In genomic region chr19:8557637-8558238, GRCh38 we compare ENCODE assay signal across 17 cellular contexts. TPM values are rescaled to one million over a fixed set of nuclear protein-coding genes. Genes with fewer than 3 reads are reported as not detected.
DNase-seq lines count a peak whose midpoint lies in the region; ATAC-seq and TF ChIP-seq lines count a peak whose summit lies in the region.
"Had no signal": no experiment of that assay in that cellular context is flagged by ENCODE, and none has a peak within 500 bp of the region (broad histone marks: within the 10 kb centered on the region; RNA-seq: fewer than 3 reads in every experiment).

No MANE protein-coding gene starts in this region.

- 66% methylated on average over 6 of the region's 6 CpGs for WGBS in right cardiac atrium

- H3K27ac ChIP-seq in right cardiac atrium (ENCODE audit: low read length): no peak overlapping the region
- no peak overlapping the region for H3K27ac ChIP-seq in left ventricle myocardium inferior (replicated peaks)
- no peak overlapping the region for H3K27ac ChIP-seq in left lung
- H3K27ac ChIP-seq in caudate nucleus (ENCODE audit: low read depth, low read length): no peak overlapping the region
- H3K27ac ChIP-seq: ascending aorta, GM23248 had no signal

- TF ChIP-seq CTCF in left ventricle myocardium inferior (IDR thresholded peaks at IDR 0.05; ENCODE audit: borderline replicate concordance): no peak
- no peak for TF ChIP-seq CTCF in left lung (IDR thresholded peaks at IDR 0.05)

- no peak for DNase-seq in right cardiac atrium
- no peak for DNase-seq in left ventricle myocardium inferior
- peak; percentile 29 for DNase-seq in UCSD-AML1 (lab: John Stamatoyannopoulos, UW; ENCODE audit: unreplicated experiment)
- no peak for DNase-seq in left lung
- DNase-seq in SIG-M5 treated with dmso at 0.1 percent for 504 hours (lab: John Stamatoyannopoulos, UW; ENCODE audit: unreplicated experiment): no peak
- DNase-seq in caudate nucleus (lab: John Stamatoyannopoulos, UW): no peak
- DNase-seq: GM23248; NCI-H187; NCI-H526; stimulated activated CD4-positive, alpha-beta T cell treated with anti-CD3 and anti-CD28 coated beads, Interleukin-1b, Interleukin-23, amount 100 ng/mL, for 48 hours; stimulated activated CD8-positive, alpha-beta memory T cell treated with anti-CD3 and anti-CD28 coated beads, Interleukin-4, amount 100 ng/mL, for 48 hours had no signal

- H3K9me3 ChIP-seq in right cardiac atrium (ENCODE audit: control insufficient read depth, low read length): no peaks in the 10 kb centered on the region
- H3K9me3 ChIP-seq in left ventricle myocardium inferior (replicated peaks): no peaks in the 10 kb centered on the region
- H3K9me3 ChIP-seq in left lung: no peaks in the 10 kb centered on the region
- H3K9me3 ChIP-seq: ascending aorta had no signal

- H3K36me3 ChIP-seq in left ventricle myocardium inferior: no peaks in the 10 kb centered on the region
- peaks cover 0 to 29% of the 10 kb centered on the region in 2 donors for H3K36me3 ChIP-seq in left lung
- H3K36me3 ChIP-seq: ascending aorta had no signal

- intact Hi-C loops in right cardiac atrium (cut with DNase I) (no loop called here), left ventricle myocardium inferior (cut with micrococcal nuclease) (no loop called here), left lung (cut with DNase I) (no loop called here)

- H3K27me3 ChIP-seq in right cardiac atrium (ENCODE audit: control insufficient read depth, insufficient read depth) (no peaks in the 10 kb centered on the region), left ventricle myocardium inferior (ENCODE audit: low read depth) (no peaks in the 10 kb centered on the region), left lung (no peaks in the 10 kb centered on the region)
- H3K27me3 ChIP-seq: ascending aorta had no signal

- H3K4me1 ChIP-seq in right cardiac atrium (ENCODE audit: control insufficient read depth, insufficient read depth, low read length) (no peaks in the 10 kb centered on the region), left ventricle myocardium inferior (no peaks in the 10 kb centered on the region), left lung (peaks cover 0 to 39% of the 10 kb centered on the region in 2 donors)
- H3K4me1 ChIP-seq: ascending aorta had no signal

- peak; percentile 34 to 39 for ATAC-seq in right cardiac atrium
- ATAC-seq in left lung: peak; percentile 49
- no peak for ATAC-seq in GM21515 (IDR thresholded peaks at IDR 0.05; ENCODE audit: unreplicated experiment)
- ATAC-seq in GM18870 (IDR thresholded peaks at IDR 0.05; ENCODE audit: unreplicated experiment): no peak
- ATAC-seq: Panc1 had no signal

- H3K4me3 ChIP-seq in right cardiac atrium (ENCODE audit: low read length): no peak overlapping the region
- H3K4me3 ChIP-seq in left ventricle myocardium inferior: no peak overlapping the region
- no peak overlapping the region for H3K4me3 ChIP-seq in left lung
- H3K4me3 ChIP-seq: ascending aorta, GM23248 had no signal

RNA-seq across cellular contexts. Expression of gene MYO1F, which starts 19.5 kb away (rescaled TPM):
- 10 to 100 TPM; 11.3 to 23.2 (median 15.3) TPM for total RNA-seq in right cardiac atrium
- 9.3 TPM for polyA plus RNA-seq in right cardiac atrium
- 7.4 TPM for total RNA-seq in left ventricle myocardium inferior
- 100 to 1,000 TPM in 1 of 2 donors, 10 to 100 TPM in 1; 42.6 to 161 TPM for total RNA-seq in left lung
- total RNA-seq: G401 had no signal

RNA-seq across cellular contexts. Expression of gene ZNF414, which starts 43.8 kb away (rescaled TPM):
- 10 to 100 TPM; 13.4 to 16.4 (median 16.1) TPM for total RNA-seq in right cardiac atrium
- polyA plus RNA-seq in right cardiac atrium: 19.3 TPM
- 17.0 TPM for total RNA-seq in left ventricle myocardium inferior
- total RNA-seq in left lung: 10 to 100 TPM; 15.4 to 19.2 TPM
- total RNA-seq: G401 had no signal

RNA-seq across cellular contexts. Expression of gene ADAMTS10, which starts 52.8 kb away (rescaled TPM):
- total RNA-seq in right cardiac atrium (10 to 100 TPM; 16.1 to 29.3 (median 22.0) TPM), left ventricle myocardium inferior (11.5 TPM), left lung (10 to 100 TPM; 18.5 to 23.9 TPM)
- polyA plus RNA-seq in right cardiac atrium: 18.1 TPM

RNA-seq across cellular contexts. Expression of gene PRAM1, which starts 55.3 kb away (rescaled TPM):
- 1 to 10 TPM in 2 of 4 donors, under 1 TPM in 2; 0.31 to 3.1 (median 0.99) TPM for total RNA-seq in right cardiac atrium
- 0.61 TPM for polyA plus RNA-seq in right cardiac atrium
- total RNA-seq in left ventricle myocardium inferior: 0.36 TPM
- 10 to 100 TPM; 10.7 to 26.8 TPM for total RNA-seq in left lung
- total RNA-seq: ascending aorta, G401, GM23248, pulmonary artery endothelial cell had no signal
- polyA plus RNA-seq: GM23248 had no signal

Comparison
In these comparisons a context has a peak if more than half of its experiments do, and no peak if none do; other contexts are left out.
1. ATAC-seq: peak in right cardiac atrium (2 of 2) and left lung (single experiment); none in GM21515 (single experiment) and GM18870 (single experiment).